Comparison of ENCODE assay signal across 17 cellular contexts in the genomic region with DNA sequence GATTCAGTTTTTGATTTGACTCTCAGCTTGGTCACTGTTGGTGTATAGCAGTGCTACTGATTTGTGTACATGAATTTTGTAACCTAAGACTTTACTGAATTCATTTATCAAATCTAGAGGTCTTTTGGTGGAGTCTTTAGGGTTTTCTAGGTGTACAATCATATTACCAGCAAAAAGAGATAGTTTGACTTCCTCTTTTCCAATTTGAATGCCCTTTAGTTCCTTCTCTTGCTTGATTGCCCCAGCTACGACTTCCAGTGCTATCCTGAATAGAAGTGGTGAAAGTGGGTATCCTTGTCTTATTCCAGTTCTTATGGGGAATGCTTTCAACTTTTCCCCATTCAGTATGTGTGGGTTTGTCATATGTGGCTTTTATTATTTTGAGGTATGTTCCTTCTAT.
DNase-seq lines count a peak whose midpoint lies in the region; ATAC-seq and TF ChIP-seq lines count a peak whose summit lies in the region.
"Had no signal": no experiment of that assay in that cellular context is flagged by ENCODE, and none has a peak within 500 bp of the region (broad histone marks: within the 10 kb centered on the region; RNA-seq: fewer than 3 reads in every experiment).

No MANE protein-coding gene starts in this region.

- H3K4me3 ChIP-seq in IMR-90 (ENCODE audit: insufficient read depth, low read depth, low read length) = no peak overlapping the region

- H2AK5ac ChIP-seq in IMR-90 (ENCODE audit: low read depth, low read length) = no peak overlapping the region

- H3K14ac ChIP-seq in IMR-90 (replicated peaks; ENCODE audit: low read depth, low read length) = no peak overlapping the region

- peaks cover 0 to 8% (median 4%) of the 10 kb centered on the region in 7 donors for H3K9me3 Mint-ChIP-seq in naive B cell
- H3K9me3 Mint-ChIP-seq: CD8-positive, alpha-beta T cell had no signal

- H3K27ac Mint-ChIP-seq in naive B cell = peak overlapping the region in 3 of 6 donors; percentile 4 to 44 (median 39)
- H3K27ac Mint-ChIP-seq: CD8-positive, alpha-beta T cell; HFFc6 had no signal

- intact Hi-C loops in IMR-90 (cut with micrococcal nuclease) = no loop called here

- no peak overlapping the region for H2AK9ac ChIP-seq in IMR-90 (replicated peaks; ENCODE audit: low read depth, low read length, poor library complexity)

- H3K79me1 ChIP-seq in IMR-90 (ENCODE audit: low read depth in 1 of 2, low read length in 2 of 2) = peaks cover 15 to 33% of the 10 kb centered on the region in 2 experiments

- H3K4me1 Mint-ChIP-seq in naive B cell = peaks cover 63 to 73% (median 72%) of the 10 kb centered on the region in 3 donors

- H3K9me1 ChIP-seq in IMR-90 (ENCODE audit: insufficient read depth, low read length) = peaks cover 16% of the 10 kb centered on the region

- no peak for ATAC-seq in IMR-90 (ENCODE audit: low read depth)
- peak; percentile 57 to 58 for ATAC-seq in naive B cell (ENCODE audit: low read depth in 2 of 2)
- ATAC-seq in HG03378 (IDR thresholded peaks at IDR 0.05; ENCODE audit: unreplicated experiment) = no peak
- ATAC-seq: CD8-positive, alpha-beta T cell; PC-3 had no signal

- in situ Hi-C loops in IMR-90 (cut with MboI; ENCODE audit: low sequenced_read_pairs) = no loop called here

- POLR2A ChIA-PET in IMR-90 (lab: Charles Lee; ENCODE audit: unreplicated experiment) = interaction anchor here (0.6 kb wide), 1 partner anchor 49 kb away, joined by 6 read pairs; no protein-coding TSS in a partner anchor

- no peaks in the 10 kb centered on the region for H3K27me3 Mint-ChIP-seq in naive B cell

- no peaks in the 10 kb centered on the region; the same call in 1 of the 2 replicates for H3K9me3 ChIP-seq in IMR-90 (ENCODE audit: control insufficient read depth, insufficient read depth, low read length)
- H3K9me3 ChIP-seq: BE2C had no signal

- H3K4me1 ChIP-seq in IMR-90 (ENCODE audit: control insufficient read depth, insufficient read depth, low read length) = peaks cover 13% of the 10 kb centered on the region
- H3K4me1 ChIP-seq: BE2C had no signal

- no peak overlapping the region for H2BK120ac ChIP-seq in IMR-90 (ENCODE audit: low read depth, low read length)

- no peak for TF ChIP-seq CTCF in IMR-90 (conservative IDR thresholded peaks at IDR 0.05; ENCODE audit: low read depth, low read length)

- no peak overlapping the region; the same call in 1 of the 2 replicates for H3K4ac ChIP-seq in IMR-90 (ENCODE audit: low read depth, low read length)

- no peak overlapping the region for H2AFZ ChIP-seq in IMR-90 (replicated peaks; ENCODE audit: low read length, poor library complexity)

- BruUV-seq in IMR-90 (replicated peaks; lab: Mats Ljungman, UMichigan) = TSS peak; percentile 13

- dilution Hi-C loops in IMR-90 (cut with HindIII; ENCODE audit: low sequenced_read_pairs, unreplicated experiment) = no loop called here

- peak overlapping the region in 2 of 8 donors; percentile 9 to 37 for H3K4me3 Mint-ChIP-seq in naive B cell
- H3K4me3 Mint-ChIP-seq: CD8-positive, alpha-beta T cell; HFFc6 had no signal

- H2BK15ac ChIP-seq in IMR-90 (ENCODE audit: low read depth, low read length) = no peak overlapping the region

- H3K27me3 ChIP-seq in IMR-90 (ENCODE audit: control insufficient read depth, insufficient read depth, low read length) = no peaks in the 10 kb centered on the region
- H3K27me3 ChIP-seq: BE2C had no signal

- H3K4me2 ChIP-seq in IMR-90 (ENCODE audit: low read depth, low read length) = no peak overlapping the region

- no peak overlapping the region for H3K27ac ChIP-seq in IMR-90 (ENCODE audit: insufficient read depth, low read length)

- H4K20me1 ChIP-seq in IMR-90 (ENCODE audit: insufficient read depth, low read length) = no peaks in the 10 kb centered on the region

- H4K8ac ChIP-seq in IMR-90 (ENCODE audit: low read depth in 2 of 2, low read length in 2 of 2) = no peak overlapping the region

- no peaks in the 10 kb centered on the region for H3K36me3 ChIP-seq in IMR-90 (ENCODE audit: control insufficient read depth, insufficient read depth, low read length)
- H3K36me3 ChIP-seq: BE2C had no signal

- H2BK5ac ChIP-seq in IMR-90 (ENCODE audit: low read depth, low read length, poor library complexity, severe bottlenecking) = no peak overlapping the region

- no peak overlapping the region for H3K56ac ChIP-seq in IMR-90 (ENCODE audit: extremely low read depth, insufficient read depth, low read length)

- peaks cover 23 to 27% of the 10 kb centered on the region in 2 donors for H3K36me3 Mint-ChIP-seq in naive B cell
- H3K36me3 Mint-ChIP-seq: CD8-positive, alpha-beta T cell had no signal

- no peak for TF ChIP-seq POLR2A in IMR-90 (IDR thresholded peaks at IDR 0.05; ENCODE audit: low read depth, low read length)

- H4K5ac ChIP-seq in IMR-90 (ENCODE audit: low read depth, low read length) = no peak overlapping the region

- CTCF ChIA-PET in IMR-90 (lab: Yijun Ruan, JAX) = interaction anchor here (0.6 kb wide), 1 partner anchor 330 kb away, joined by 4 read pairs; no protein-coding TSS in a partner anchor

- H3K9ac ChIP-seq in IMR-90 (ENCODE audit: low read depth, low read length) = no peak overlapping the region

- DNase-seq in IMR-90 = no peak
- DNase-seq in MV-4-11 (lab: John Stamatoyannopoulos, UW) = peak; percentile 40
- peak; percentile 14 for DNase-seq in OCI-M1 (lab: John Stamatoyannopoulos, UW)
- peak; percentile 12 for DNase-seq in naive B cell
- DNase-seq in NCI-H1436 treated with DMSO at 0.1 percent for 48 hours (lab: John Stamatoyannopoulos, UW) = no peak
- DNase-seq in SW 1271 (lab: John Stamatoyannopoulos, UW) = no peak
- DNase-seq: BE2C; CD8-positive, alpha-beta T cell; HFFc6; NCI-H1092 treated with DMSO at 0.1 percent for 48 hours; NCI-H1694; NCI-H2107; NCI-H2227 treated with DMSO at 0.1 percent for 48 hours; NCI-H524; PC-3; T-helper 1 cell had no signal

- no peak for TF ChIP-seq RAD21 in IMR-90 (IDR thresholded peaks at IDR 0.05; ENCODE audit: low read length)

- H4K91ac ChIP-seq in IMR-90 (ENCODE audit: insufficient read depth, low read depth, low read length) = no peak overlapping the region

- peak overlapping the region; percentile 31; the same call in 1 of the 2 replicates for H3K18ac ChIP-seq in IMR-90 (ENCODE audit: low read depth, low read length)

- H2BK20ac ChIP-seq in IMR-90 (ENCODE audit: low read depth, low read length) = no peak overlapping the region

- WGBS in IMR-90 (ENCODE audit: extremely low coverage in 2 of 2, insufficient read length in 1 of 2), 2 experiments = no CpG with 5 or more reads among the region's 1 CpG

- no peak overlapping the region for H3K23ac ChIP-seq in IMR-90 (ENCODE audit: low read depth, low read length)

TF ChIP-seq in IMR-90, 13 proteins besides CTCF, POLR2A, EP300 and RAD21:
- no peak for TF ChIP-seq FOS (IDR thresholded peaks at IDR 0.05; ENCODE audit: low read depth, low read length)
- TF ChIP-seq USF2 (IDR thresholded peaks at IDR 0.05; ENCODE audit: low read depth, low read length) = no peak
- TF ChIP-seq RFX5 (IDR thresholded peaks at IDR 0.05; ENCODE audit: low read depth, low read length) = no peak
- TF ChIP-seq SMC3 (IDR thresholded peaks at IDR 0.05; ENCODE audit: low read depth, low read length) = no peak
- no peak for TF ChIP-seq ELK1 (IDR thresholded peaks at IDR 0.05; ENCODE audit: borderline replicate concordance, low read depth, low read length)
- no peak for TF ChIP-seq RCOR1 (IDR thresholded peaks at IDR 0.05; ENCODE audit: insufficient replicate concordance, low read length)
- TF ChIP-seq CEBPB (IDR thresholded peaks at IDR 0.05; ENCODE audit: low read depth, low read length) = no peak
- TF ChIP-seq MXI1 (IDR thresholded peaks at IDR 0.05; ENCODE audit: borderline replicate concordance, low read depth, low read length) = no peak
- TF ChIP-seq MAZ (IDR thresholded peaks at IDR 0.05; ENCODE audit: borderline replicate concordance, low read depth, low read length) = no peak
- TF ChIP-seq MAFK (IDR thresholded peaks at IDR 0.05; ENCODE audit: low read depth, low read length) = no peak
- TF ChIP-seq NFE2L2 (IDR thresholded peaks at IDR 0.05; ENCODE audit: low read depth, low read length) = no peak
- TF ChIP-seq CHD1 (IDR thresholded peaks at IDR 0.05; ENCODE audit: low read depth, low read length) = no peak
- TF ChIP-seq BHLHE40 (IDR thresholded peaks at IDR 0.05; ENCODE audit: low read depth, low read length) = no peak

Comparison
In these comparisons a context has a peak if more than half of its experiments do, and no peak if none do; other contexts are left out.
1. ATAC-seq: peak in naive B cell (2 of 2); none in IMR-90 (single experiment) and HG03378 (single experiment).
2. DNase-seq: peak in MV-4-11 (single experiment), OCI-M1 (single experiment) and naive B cell (single experiment); none in IMR-90 (single experiment), NCI-H1436 treated with DMSO at 0.1 percent for 48 hours (single experiment) and SW 1271 (0 of 2).